Comparison of ENCODE assay signal across 7 cellular contexts in the genomic region with DNA sequence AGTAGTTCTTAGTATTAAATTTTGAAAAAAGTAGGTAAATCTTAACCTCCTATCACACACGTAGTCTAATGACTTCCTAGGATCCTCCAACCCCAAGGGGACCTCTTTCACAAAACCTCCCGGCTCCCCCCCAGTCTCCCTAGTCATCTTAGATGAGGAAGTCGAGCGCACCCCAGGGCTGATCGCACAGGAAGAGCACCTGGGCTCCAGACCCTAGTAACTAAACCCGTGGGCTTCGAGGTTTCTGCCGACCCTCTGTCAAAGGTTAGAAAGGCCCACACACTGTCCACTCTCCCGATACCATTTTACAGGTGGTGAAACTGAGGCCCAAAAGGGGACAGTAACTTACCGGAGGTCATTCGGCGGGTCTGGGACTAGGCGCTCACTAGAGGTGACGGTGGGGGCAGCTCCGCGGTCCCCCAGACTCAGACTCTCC. TPM values are rescaled to one million over a fixed set of nuclear protein-coding genes. Genes with fewer than 3 reads are reported as not detected.
DNase-seq lines count a peak whose midpoint lies in the region; ATAC-seq and TF ChIP-seq lines count a peak whose summit lies in the region.

No MANE protein-coding gene starts in this region.

- H4K20me1 ChIP-seq in hepatocyte (ENCODE audit: insufficient read depth, poor library complexity, severe bottlenecking), result no peaks in the 10 kb centered on the region

- peaks cover 77% of the 10 kb centered on the region for H3K79me2 ChIP-seq in hepatocyte

- H3K27me3 ChIP-seq in adrenal gland (no peaks in the 10 kb centered on the region), hepatocyte (no peaks in the 10 kb centered on the region), skeletal muscle tissue (ENCODE audit: control insufficient read depth in 3 of 3, insufficient read depth in 3 of 3, low read length in 3 of 3) (no peaks in the 10 kb centered on the region)

- ATAC-seq in GM18511 (IDR thresholded peaks at IDR 0.05; ENCODE audit: unreplicated experiment), result peak; percentile 22
- peak; percentile 14 for ATAC-seq in HG03064 (IDR thresholded peaks at IDR 0.05; ENCODE audit: low read depth, unreplicated experiment)

- peak; percentile 50 for DNase-seq in RKO (ENCODE audit: low spot score)
- peak; percentile 45 to 72 (median 52) for DNase-seq in adrenal gland
- DNase-seq in hepatocyte (ENCODE audit: low spot score), result peak; percentile 65
- no peak for DNase-seq in T1000 (lab: John Stamatoyannopoulos, UW)

- no peaks in the 10 kb centered on the region for H3K9me2 ChIP-seq in hepatocyte (replicated peaks; ENCODE audit: insufficient read depth)

- H3K27ac ChIP-seq in adrenal gland, result peak overlapping the region in 4 of 5 donors; percentile 66 to 99 (median 90)
- H3K27ac ChIP-seq in hepatocyte, result peak overlapping the region; percentile 79
- peak overlapping the region; percentile 80 for H3K27ac ChIP-seq in skeletal muscle tissue (ENCODE audit: low read depth, low read length)

- no peak for TF ChIP-seq POLR2A in adrenal gland (IDR thresholded peaks at IDR 0.05)

- H3K4me2 ChIP-seq in hepatocyte, result peak overlapping the region; percentile 80

- WGBS in adrenal gland, 4 donors, result 0 to 5% (median 0%) methylated on average over 4 to 16 of the region's 16 CpGs
- 1% methylated on average over 14 of the region's 16 CpGs for WGBS in hepatocyte (ENCODE audit: low lambda C conversion rate, missing lambda C conversion rate)

- TF ChIP-seq CTCF in adrenal gland (IDR thresholded peaks at IDR 0.05) (no peak), hepatocyte (IDR thresholded peaks at IDR 0.05; ENCODE audit: poor library complexity) (no peak)

- H3K4me1 ChIP-seq in adrenal gland (replicated peaks in 1 of 2) (peaks cover 10 to 78% of the 10 kb centered on the region in 2 donors), hepatocyte (ENCODE audit: insufficient read depth) (peaks cover 13% of the 10 kb centered on the region), skeletal muscle tissue (ENCODE audit: control insufficient read depth in 3 of 3, insufficient read depth in 3 of 3, low read length in 3 of 3) (peaks cover 23 to 43% (median 25%) of the 10 kb centered on the region in 3 donors)

- no peaks in the 10 kb centered on the region for H3K9me3 ChIP-seq in adrenal gland (replicated peaks in 1 of 3)
- H3K9me3 ChIP-seq in hepatocyte (ENCODE audit: low read depth), result no peaks in the 10 kb centered on the region
- H3K9me3 ChIP-seq in skeletal muscle tissue (ENCODE audit: control insufficient read depth in 3 of 3, low read length in 3 of 3), result no peaks in the 10 kb centered on the region

- H3K36me3 ChIP-seq in adrenal gland (replicated peaks in 1 of 2) (peaks cover 0 to 29% of the 10 kb centered on the region in 2 donors), hepatocyte (replicated peaks; ENCODE audit: insufficient read depth, low read depth) (no peaks in the 10 kb centered on the region), skeletal muscle tissue (ENCODE audit: control insufficient read depth in 3 of 3, insufficient read depth in 3 of 3, low read length in 3 of 3) (peaks cover 4 to 19% (median 17%) of the 10 kb centered on the region in 3 donors)

- peak overlapping the region; percentile 51 for H2AFZ ChIP-seq in hepatocyte

- H3K4me3 ChIP-seq in adrenal gland (peak overlapping the region; percentile 48 to 91 (median 69)), hepatocyte (peak overlapping the region; percentile 44), skeletal muscle tissue (ENCODE audit: low read length in 3 of 3) (peak overlapping the region; percentile 90 to 95 (median 94))

- H3K9ac ChIP-seq in skeletal muscle tissue (ENCODE audit: low read depth in 1 of 3, low read length in 3 of 3), result peak overlapping the region; percentile 89 to 93 (median 92)

- intact Hi-C loops in adrenal gland (cut with DNase I), result no loop called here

RNA-seq across cellular contexts. Expression of a gene that starts 0.3 kb away (rescaled TPM):
- total RNA-seq in adrenal gland (10 to 100 TPM in 7 of 8 donors, 1 to 10 TPM in 1; 9.9 to 32.3 (median 25.4) TPM), hepatocyte (25.0 and 27.5 TPM in 2 replicates), skeletal muscle tissue (7.8 TPM)
- polyA plus RNA-seq in adrenal gland (10 to 100 TPM; 13.3 to 28.9 (median 13.4) TPM), hepatocyte (20.8 and 22.2 TPM in 2 replicates)

RNA-seq across cellular contexts. Expression of a gene that starts 0.6 kb away (rescaled TPM):
- total RNA-seq in adrenal gland (10 to 100 TPM; 18.2 to 38.4 (median 26.7) TPM), hepatocyte (14.6 and 17.3 TPM in 2 replicates), skeletal muscle tissue (42.3 TPM)
- polyA plus RNA-seq in adrenal gland (10 to 100 TPM; 15.7 to 23.9 (median 23.3) TPM), hepatocyte (11.4 and 15.6 TPM in 2 replicates)

RNA-seq across cellular contexts. Expression of a gene that starts 11.0 kb away (rescaled TPM):
- 1 to 10 TPM in 2 of 8 donors, under 1 TPM in 5, not detected in 1; 0.17 to 1.3 (median 0.41) TPM for total RNA-seq in adrenal gland
- 1 to 10 TPM in 2 of 3 donors, under 1 TPM in 1; 0.37 to 3.9 (median 2.8) TPM for polyA plus RNA-seq in adrenal gland
- total RNA-seq in hepatocyte, result 0.20 and 0.44 TPM in 2 replicates
- polyA plus RNA-seq in hepatocyte, result 0.19 and 1.5 TPM in 2 replicates
- not detected for total RNA-seq in skeletal muscle tissue

Comparison
In these comparisons a context has a peak if more than half of its experiments do, and no peak if none do; other contexts are left out.
1. H3K4me3 ChIP-seq: peak in every context shown above with its lines; median percentile 94 in skeletal muscle tissue; 69 in adrenal gland; 44 in hepatocyte.